In genomic region chr17:69672924-69673323, GRCh38 we compare ENCODE assay signal across 17 cellular contexts.
DNase-seq lines count a peak whose midpoint lies in the region; ATAC-seq and TF ChIP-seq lines count a peak whose summit lies in the region.
"Had no signal": no experiment of that assay in that cellular context is flagged by ENCODE, and none has a peak within 500 bp of the region (broad histone marks: within the 10 kb centered on the region; RNA-seq: fewer than 3 reads in every experiment).

No MANE protein-coding gene starts in this region.

- H3K9me3 ChIP-seq in T-helper 17 cell (ENCODE audit: control insufficient read depth, low read length, poor library complexity, severe bottlenecking), result no peaks in the 10 kb centered on the region
- H3K9me3 ChIP-seq: gastroesophageal sphincter had no signal

- H3K4me3 ChIP-seq in brain microvascular endothelial cell (ENCODE audit: low read depth, low read length), result no peak overlapping the region
- H3K4me3 ChIP-seq: BLaER1, gastroesophageal sphincter had no signal

- H3K4me3 Mint-ChIP-seq in HFFc6, result peak overlapping the region; percentile 42
- H3K4me3 Mint-ChIP-seq in activated T-helper 1 cell treated with anti-CD3 and anti-CD28 coated beads, Interleukin-12 subunit alpha, Interleukin-12 subunit beta, Interleukin-2, Interleukin-4 antibody, amounts not matched to agents 30 ng/mL and 10 ng/mL and 1 ng/mL, durations not matched to agents 14 hours and 24 hours and 36 hours, result no peak overlapping the region
- H3K4me3 Mint-ChIP-seq in T-helper 17 cell, result no peak overlapping the region
- H3K4me3 Mint-ChIP-seq: activated naive CD8-positive, alpha-beta T cell treated with anti-CD3 and anti-CD28 coated beads, Interleukin-2, amount 10 ng/mL, durations not matched to agents 7 days and 5 days; type B pancreatic cell had no signal

- H3K27ac ChIP-seq in brain microvascular endothelial cell, result peak overlapping the region; percentile 12
- H3K27ac ChIP-seq: BLaER1, gastroesophageal sphincter had no signal

- H3K27me3 Mint-ChIP-seq in HFFc6 (ENCODE audit: insufficient read depth), result no peaks in the 10 kb centered on the region
- H3K27me3 Mint-ChIP-seq in activated T-helper 1 cell treated with anti-CD3 and anti-CD28 coated beads, Interleukin-12 subunit alpha, Interleukin-12 subunit beta, Interleukin-2, Interleukin-4 antibody, amounts not matched to agents 30 ng/mL and 10 ng/mL and 1 ng/mL, durations not matched to agents 14 hours and 24 hours and 36 hours (ENCODE audit: insufficient read depth), result no peaks in the 10 kb centered on the region
- peaks cover 7% of the 10 kb centered on the region for H3K27me3 Mint-ChIP-seq in T-helper 17 cell
- H3K27me3 Mint-ChIP-seq: type B pancreatic cell had no signal

- H3K27me3 ChIP-seq in brain microvascular endothelial cell (replicated peaks), result no peaks in the 10 kb centered on the region
- H3K27me3 ChIP-seq: BLaER1, gastroesophageal sphincter had no signal

- H3K27ac Mint-ChIP-seq in HFFc6 (peak overlapping the region; percentile 30), T-helper 17 cell (no peak overlapping the region)
- H3K27ac Mint-ChIP-seq in activated T-helper 1 cell treated with anti-CD3 and anti-CD28 coated beads, Interleukin-12 subunit alpha, Interleukin-12 subunit beta, Interleukin-2, Interleukin-4 antibody, amounts not matched to agents 30 ng/mL and 10 ng/mL and 1 ng/mL, durations not matched to agents 14 hours and 24 hours and 36 hours, result no peak overlapping the region
- H3K27ac Mint-ChIP-seq: activated naive CD8-positive, alpha-beta T cell treated with anti-CD3 and anti-CD28 coated beads, Interleukin-2, amount 10 ng/mL, durations not matched to agents 7 days and 5 days; type B pancreatic cell had no signal

- TF ChIP-seq CTCF in HFFc6 (IDR thresholded peaks at IDR 0.05), result no peak
- no peak for TF ChIP-seq CTCF in brain microvascular endothelial cell (IDR thresholded peaks at IDR 0.05; ENCODE audit: low read depth, low read length, missing control alignments)

- no peaks in the 10 kb centered on the region for H3K36me3 ChIP-seq in brain microvascular endothelial cell (replicated peaks)
- H3K36me3 ChIP-seq: BLaER1, gastroesophageal sphincter had no signal

- no peak for ATAC-seq in HG02981 (IDR thresholded peaks at IDR 0.05; ENCODE audit: unreplicated experiment)
- no peak for ATAC-seq in T-helper 17 cell
- ATAC-seq: gastroesophageal sphincter had no signal

- intact Hi-C loops in activated T-helper 1 cell treated with anti-CD3 and anti-CD28 coated beads, Interleukin-12 subunit alpha, Interleukin-12 subunit beta, Interleukin-2, Interleukin-4 antibody, amounts not matched to agents 30 ng/mL and 10 ng/mL and 1 ng/mL, durations not matched to agents 14 hours and 24 hours and 36 hours (cut with micrococcal nuclease), result no loop called here

- H3K4me1 Mint-ChIP-seq in HFFc6 (ENCODE audit: low read depth), result peaks cover 24% of the 10 kb centered on the region
- no peaks in the 10 kb centered on the region for H3K4me1 Mint-ChIP-seq in activated T-helper 1 cell treated with anti-CD3 and anti-CD28 coated beads, Interleukin-12 subunit alpha, Interleukin-12 subunit beta, Interleukin-2, Interleukin-4 antibody, amounts not matched to agents 30 ng/mL and 10 ng/mL and 1 ng/mL, durations not matched to agents 14 hours and 24 hours and 36 hours (ENCODE audit: low read depth)
- peaks cover 3% of the 10 kb centered on the region for H3K4me1 Mint-ChIP-seq in T-helper 17 cell
- H3K4me1 Mint-ChIP-seq: activated naive CD8-positive, alpha-beta T cell treated with anti-CD3 and anti-CD28 coated beads, Interleukin-2, amount 10 ng/mL, durations not matched to agents 7 days and 5 days had no signal

- DNase-seq in AG08396 (ENCODE audit: low spot score) (peak; percentile 36), HFFc6 (peak; percentile 86), brain microvascular endothelial cell (peak; percentile 70), islet precursor cell (peak; percentile 93), T-helper 17 cell (no peak)
- no peak for DNase-seq in stimulated activated CD4-positive, alpha-beta T cell treated with anti-CD3 and anti-CD28 coated beads, Interleukin-4, amount 100 ng/mL, for 24 hours
- DNase-seq in activated T-helper 1 cell treated with anti-CD3 and anti-CD28 coated beads, Interleukin-12 subunit alpha, Interleukin-12 subunit beta, Interleukin-2, Interleukin-4 antibody, amounts not matched to agents 30 ng/mL and 10 ng/mL and 1 ng/mL, durations not matched to agents 14 hours and 24 hours and 36 hours (ENCODE audit: low spot score), result no peak
- DNase-seq: activated naive CD8-positive, alpha-beta T cell treated with anti-CD3 and anti-CD28 coated beads, Interleukin-2, amount 10 ng/mL, durations not matched to agents 7 days and 5 days; DND-41; NCI-H187 treated with DMSO at 0.1 percent for 48 hours; NCI-H69; RPMI8226; stimulated activated CD4-positive, alpha-beta T cell treated with anti-CD3 and anti-CD28 coated beads, Interleukin-1b, Interleukin-23, amount 100 ng/mL, for 48 hours had no signal

- H3K36me3 Mint-ChIP-seq in HFFc6 (ENCODE audit: low read depth) (no peaks in the 10 kb centered on the region), T-helper 17 cell (ENCODE audit: low read depth) (peaks cover 2% of the 10 kb centered on the region)
- no peaks in the 10 kb centered on the region for H3K36me3 Mint-ChIP-seq in activated T-helper 1 cell treated with anti-CD3 and anti-CD28 coated beads, Interleukin-12 subunit alpha, Interleukin-12 subunit beta, Interleukin-2, Interleukin-4 antibody, amounts not matched to agents 30 ng/mL and 10 ng/mL and 1 ng/mL, durations not matched to agents 14 hours and 24 hours and 36 hours (ENCODE audit: low read depth)
- H3K36me3 Mint-ChIP-seq: activated naive CD8-positive, alpha-beta T cell treated with anti-CD3 and anti-CD28 coated beads, Interleukin-2, amount 10 ng/mL, durations not matched to agents 7 days and 5 days; type B pancreatic cell had no signal

- in situ Hi-C loops in brain microvascular endothelial cell (cut with HindIII; ENCODE audit: low pct_ligation_motif_present, low sequenced_read_pairs), result no loop called here

- H3K9me3 Mint-ChIP-seq in HFFc6, result peaks cover 3% of the 10 kb centered on the region; the same call in 1 of the 2 replicates
- no peaks in the 10 kb centered on the region for H3K9me3 Mint-ChIP-seq in activated T-helper 1 cell treated with anti-CD3 and anti-CD28 coated beads, Interleukin-12 subunit alpha, Interleukin-12 subunit beta, Interleukin-2, Interleukin-4 antibody, amounts not matched to agents 30 ng/mL and 10 ng/mL and 1 ng/mL, durations not matched to agents 14 hours and 24 hours and 36 hours
- H3K9me3 Mint-ChIP-seq: activated naive CD8-positive, alpha-beta T cell treated with anti-CD3 and anti-CD28 coated beads, Interleukin-2, amount 10 ng/mL, durations not matched to agents 7 days and 5 days had no signal

Comparison
In these comparisons a context has a peak if more than half of its experiments do, and no peak if none do; other contexts are left out.
1. DNase-seq: peak in AG08396 (single experiment), HFFc6 (single experiment), brain microvascular endothelial cell (single experiment) and islet precursor cell (single experiment); none in stimulated activated CD4-positive, alpha-beta T cell treated with anti-CD3 and anti-CD28 coated beads, Interleukin-4, amount 100 ng/mL, for 24 hours (single experiment), activated T-helper 1 cell treated with anti-CD3 and anti-CD28 coated beads, Interleukin-12 subunit alpha, Interleukin-12 subunit beta, Interleukin-2, Interleukin-4 antibody, amounts not matched to agents 30 ng/mL and 10 ng/mL and 1 ng/mL, durations not matched to agents 14 hours and 24 hours and 36 hours (single experiment) and T-helper 17 cell (0 of 3).